Comparison of ENCODE assay signal across 6 cellular contexts in genomic region chr5:3660630-3661029, GRCh38.
"Had no signal": no experiment of that assay in that cellular context is flagged by ENCODE, and none has a peak within 500 bp of the region (broad histone marks: within the 10 kb centered on the region; RNA-seq: fewer than 3 reads in every experiment).

No MANE protein-coding gene starts in this region.

- H3K4me3 ChIP-seq: GM23248, HAP-1 had no signal

- H3K36me3 ChIP-seq: HAP-1 had no signal

- H3K9me3 ChIP-seq: HAP-1 had no signal

- H3K27ac ChIP-seq: GM23248 had no signal

- H3K27ac Mint-ChIP-seq: HFFc6 had no signal

- H3K4me3 Mint-ChIP-seq: HFFc6 had no signal

- H3K9ac ChIP-seq: GM23248 had no signal

- H3K4me1 ChIP-seq: HAP-1 had no signal

- DNase-seq: GOT3, H7, HFFc6 had no signal

- ATAC-seq: HCT116 had no signal
